Comparison of ENCODE assay signal across 8 cellular contexts in genomic region chr3:152524198-152525140, GRCh38.
DNase-seq lines count a peak whose midpoint lies in the region; ATAC-seq and TF ChIP-seq lines count a peak whose summit lies in the region.

No MANE protein-coding gene starts in this region.

- peak; percentile 9 for DNase-seq in SKM-1 treated with dmso at 0.1 percent for 144 hours (lab: John Stamatoyannopoulos, UW; ENCODE audit: unreplicated experiment)
- DNase-seq in SKM-1 (lab: John Stamatoyannopoulos, UW; ENCODE audit: unreplicated experiment) = no peak
- DNase-seq in LNCaP clone FGC (ENCODE audit: low read depth) = peak; percentile 40
- DNase-seq in SK-N-DZ (ENCODE audit: low spot score) = peak; percentile 57
- peak; percentile 68 for DNase-seq in dedifferentiated amniotic fluid mesenchymal stem cell (ENCODE audit: extremely low spot score)
- DNase-seq in myocyte (ENCODE audit: low read depth) = peak; percentile 53
- no peak for DNase-seq in mesenteric fat pad (ENCODE audit: low spot score)

- ATAC-seq in GM21447 (IDR thresholded peaks at IDR 0.05; ENCODE audit: unreplicated experiment) = peak; percentile 55

- H3K4me3 ChIP-seq in LNCaP clone FGC (ENCODE audit: low read depth, low read length) = no peak overlapping the region

- peak; percentile 77 for TF ChIP-seq CTCF in LNCaP clone FGC (IDR thresholded peaks at IDR 0.05; ENCODE audit: control insufficient read depth, extremely low read depth, insufficient read depth)

Comparison
In these comparisons a context has a peak if more than half of its experiments do, and no peak if none do; other contexts are left out.
1. DNase-seq: peak in SKM-1 treated with dmso at 0.1 percent for 144 hours (single experiment), LNCaP clone FGC (single experiment), SK-N-DZ (single experiment), dedifferentiated amniotic fluid mesenchymal stem cell (single experiment) and myocyte (single experiment); none in SKM-1 (single experiment) and mesenteric fat pad (single experiment).